9 cellular contexts compared by ENCODE assay signal in genomic region chr10:5393529-5393928, GRCh38. TPM values are rescaled to one million over a fixed set of nuclear protein-coding genes. Genes with fewer than 3 reads are reported as not detected.
"Had no signal": no experiment of that assay in that cellular context is flagged by ENCODE, and none has a peak within 500 bp of the region (broad histone marks: within the 10 kb centered on the region; RNA-seq: fewer than 3 reads in every experiment).

No MANE protein-coding gene starts in this region.

- H3K9ac ChIP-seq: KMS-11 had no signal

- H3K4me3 ChIP-seq: K562 had no signal

- H3K4me1 Mint-ChIP-seq: IgD-negative memory B cell had no signal

- DNase-seq: IMR-90, KBM-7, KG1 had no signal

- H3K27ac Mint-ChIP-seq: IgD-negative memory B cell had no signal

- H3K27ac ChIP-seq: HL-60, KMS-11 had no signal

- ATAC-seq: HepG2, K562 had no signal

- H3K4me2 ChIP-seq: KMS-11 had no signal

RNA-seq across cellular contexts. Expression of gene TUBAL3, which starts 11.1 kb away (rescaled TPM):
- total RNA-seq: HT1080, IMR-90 had no signal
- polyA plus RNA-seq: IgD-negative memory B cell, IMR-90 had no signal

RNA-seq across cellular contexts. Expression of gene UCN3, which starts 28.8 kb away (rescaled TPM):
- total RNA-seq: HepG2, HT1080, IMR-90, K562 had no signal
- polyA plus RNA-seq: HepG2, IgD-negative memory B cell, IMR-90, K562 had no signal
